In genomic region chr4:77175201-77175610, GRCh38 we compare ENCODE assay signal across 17 cellular contexts. TPM values are rescaled to one million over a fixed set of nuclear protein-coding genes. Genes with fewer than 3 reads are reported as not detected.
DNase-seq lines count a peak whose midpoint lies in the region; ATAC-seq, FAIRE-seq and TF ChIP-seq lines count a peak whose summit lies in the region.
"Had no signal": no experiment of that assay in that cellular context is flagged by ENCODE, and none has a peak within 500 bp of the region (broad histone marks: within the 10 kb centered on the region; RNA-seq: fewer than 3 reads in every experiment).

No MANE protein-coding gene starts in this region.

- peak; percentile 60 for DNase-seq in WTC11 (ENCODE audit: low spot score)
- no peak for DNase-seq in keratinocyte (ENCODE audit: low read depth, low spot score)
- no peak for DNase-seq in GDM1 (lab: John Stamatoyannopoulos, UW)
- no peak for DNase-seq in glomerular visceral epithelial cell (ENCODE audit: extremely low spot score)
- DNase-seq in left lobe of liver (ENCODE audit: low spot score), result no peak
- DNase-seq: BE2C; CD4-positive, alpha-beta memory T cell; HCEC 1CT; Kasumi-1; NCI-H1436 treated with DMSO at 0.1 percent for 48 hours; NCI-H2107; NCI-H226; NCI-H526 treated with DMSO at 0.1 percent for 48 hours; Peyer's patch; SHP77 had no signal

- H3K4me2 ChIP-seq in keratinocyte (ENCODE audit: control insufficient read depth, extremely low read depth, insufficient read depth, low read depth, low read length), result peak overlapping the region; percentile 52

- H3K4me3 Mint-ChIP-seq in WTC11, result no peak overlapping the region
- no peak overlapping the region for H3K4me3 Mint-ChIP-seq in stimulated activated memory B cell treated with anti-CD40 and anti-IgM and Interleukin-4, amounts not matched to agents 10 μg/mL and 1 μg/mL and 100 μg/mL, for 72 hours
- H3K4me3 Mint-ChIP-seq: CD4-positive, alpha-beta memory T cell had no signal

- peak; percentile 84 for FAIRE-seq in keratinocyte (lab: Jason Lieb, UNC)

- no peaks in the 10 kb centered on the region for H3K79me2 ChIP-seq in keratinocyte (ENCODE audit: control insufficient read depth, insufficient read depth, low read length)

- H3K27me3 ChIP-seq in HUES48 (ENCODE audit: control insufficient read depth, insufficient read depth, low read length) (peaks cover 54% of the 10 kb centered on the region), keratinocyte (ENCODE audit: control insufficient read depth, extremely low read depth, insufficient read depth, low read length) (no peaks in the 10 kb centered on the region)
- H3K27me3 ChIP-seq: Peyer's patch had no signal

- no peaks in the 10 kb centered on the region for H4K20me1 ChIP-seq in keratinocyte (ENCODE audit: control insufficient read depth, extremely low read depth, insufficient read depth, low read length)

- TF ChIP-seq CTCF in WTC11 (IDR thresholded peaks at IDR 0.05) (no peak), keratinocyte (optimal IDR thresholded peaks at IDR 0.05 in 1 of 3, IDR thresholded peaks at IDR 0.05 in 1 of 3, conservative IDR thresholded peaks at IDR 0.05 in 1 of 3; ENCODE audit: extremely low read depth in 1 of 3, insufficient read depth in 2 of 3, low read length in 3 of 3) (no peak)

- H3K9ac ChIP-seq in HUES48 (ENCODE audit: low read depth, low read length), result no peak overlapping the region
- no peak overlapping the region for H3K9ac ChIP-seq in keratinocyte (ENCODE audit: control insufficient read depth, extremely low read depth, insufficient read depth, low read length)

- H3K9me3 Mint-ChIP-seq in WTC11, result no peaks in the 10 kb centered on the region
- H3K9me3 Mint-ChIP-seq in stimulated activated memory B cell treated with anti-CD40 and anti-IgM and Interleukin-4, amounts not matched to agents 10 μg/mL and 1 μg/mL and 100 μg/mL, for 72 hours, result no peaks in the 10 kb centered on the region
- H3K9me3 Mint-ChIP-seq: CD4-positive, alpha-beta memory T cell had no signal

- no peaks in the 10 kb centered on the region for H3K36me3 ChIP-seq in HUES48 (ENCODE audit: control insufficient read depth, insufficient read depth, low read length)
- H3K36me3 ChIP-seq in keratinocyte (ENCODE audit: control insufficient read depth in 2 of 2, extremely low read depth in 1 of 2, insufficient read depth in 2 of 2, low read length in 2 of 2), result peaks cover 0 to 8% of the 10 kb centered on the region in 2 experiments
- H3K36me3 ChIP-seq: BE2C had no signal

- peaks cover 8% of the 10 kb centered on the region for H3K36me3 Mint-ChIP-seq in WTC11
- H3K36me3 Mint-ChIP-seq in stimulated activated memory B cell treated with anti-CD40 and anti-IgM and Interleukin-4, amounts not matched to agents 10 μg/mL and 1 μg/mL and 100 μg/mL, for 72 hours, result peaks cover 13% of the 10 kb centered on the region

- H3K27me3 Mint-ChIP-seq in WTC11 (ENCODE audit: low read depth), result peaks cover 80% of the 10 kb centered on the region
- no peaks in the 10 kb centered on the region for H3K27me3 Mint-ChIP-seq in stimulated activated memory B cell treated with anti-CD40 and anti-IgM and Interleukin-4, amounts not matched to agents 10 μg/mL and 1 μg/mL and 100 μg/mL, for 72 hours

- peaks cover 33% of the 10 kb centered on the region for H3K4me1 Mint-ChIP-seq in WTC11
- peaks cover 5% of the 10 kb centered on the region for H3K4me1 Mint-ChIP-seq in stimulated activated memory B cell treated with anti-CD40 and anti-IgM and Interleukin-4, amounts not matched to agents 10 μg/mL and 1 μg/mL and 100 μg/mL, for 72 hours
- H3K4me1 Mint-ChIP-seq: CD4-positive, alpha-beta memory T cell had no signal

- dilution Hi-C loops in keratinocyte (cut with MboI; ENCODE audit: extremely low pct_ligation_motif_present, low sequenced_read_pairs), result no loop called here

- peak; percentile 84 for ATAC-seq in WTC11
- ATAC-seq in stimulated activated memory B cell treated with anti-CD40 and anti-IgM and Interleukin-4, amounts not matched to agents 10 μg/mL and 1 μg/mL and 100 μg/mL, for 72 hours, result no peak
- no peak for ATAC-seq in left lobe of liver

- H3K4me3 ChIP-seq in HUES48 (ENCODE audit: low read depth, low read length) (no peak overlapping the region), keratinocyte (ENCODE audit: control insufficient read depth in 2 of 3, extremely low read depth in 1 of 3, insufficient read depth in 2 of 3, low read depth in 1 of 3, low read length in 3 of 3) (no peak overlapping the region)
- H3K4me3 ChIP-seq: Peyer's patch had no signal

- POLR2A ChIA-PET in WTC11 (lab: Charles Lee), result interaction anchor here (1.2 kb wide), 1 partner anchor 19 kb away, joined by 3 read pairs; the partner anchor contains the start of gene CCNG2

- H3K27ac ChIP-seq in HUES48 (ENCODE audit: low read depth, low read length) (peak overlapping the region; percentile 49), keratinocyte (ENCODE audit: control insufficient read depth, insufficient read depth, low read length) (peak overlapping the region; percentile 39)
- H3K27ac ChIP-seq: Peyer's patch had no signal

- no peaks in the 10 kb centered on the region for H3K9me1 ChIP-seq in keratinocyte (ENCODE audit: control insufficient read depth, extremely low read depth, insufficient read depth, low read length)

- CTCF ChIA-PET in WTC11 (lab: Charles Lee), result interaction anchor here (0.6 to 3.4 kb wide), 7 partner anchors 18 to 133 kb away, joined by 3 to 19 read pairs (median 9); no protein-coding TSS in a partner anchor

- no peak overlapping the region for H3K27ac Mint-ChIP-seq in WTC11
- H3K27ac Mint-ChIP-seq in stimulated activated memory B cell treated with anti-CD40 and anti-IgM and Interleukin-4, amounts not matched to agents 10 μg/mL and 1 μg/mL and 100 μg/mL, for 72 hours, result peak overlapping the region; percentile 6
- H3K27ac Mint-ChIP-seq: CD4-positive, alpha-beta memory T cell had no signal

- H3K9me3 ChIP-seq in HUES48 (ENCODE audit: control insufficient read depth, insufficient read depth, low read length) (no peaks in the 10 kb centered on the region), keratinocyte (ENCODE audit: control insufficient read depth, low read depth, low read length) (no peaks in the 10 kb centered on the region)
- H3K9me3 ChIP-seq: BE2C, Peyer's patch had no signal

- H3K4me1 ChIP-seq in HUES48 (ENCODE audit: control insufficient read depth, insufficient read depth, low read length) (peaks cover 10% of the 10 kb centered on the region), keratinocyte (ENCODE audit: control insufficient read depth, extremely low read depth, insufficient read depth, low read length) (peaks cover 65% of the 10 kb centered on the region)
- H3K4me1 ChIP-seq: BE2C, Peyer's patch had no signal

- H2AFZ ChIP-seq in keratinocyte (ENCODE audit: control insufficient read depth, low read length), result peak overlapping the region; percentile 73

TF ChIP-seq in WTC11, 78 proteins besides CTCF, POLR2A, EP300 and RAD21 (continues in another document):
- TF ChIP-seq SP1 (CRISPR knock-in tag; conservative IDR thresholded peaks at IDR 0.05) (no peak), RORB (CRISPR knock-in tag; IDR thresholded peaks at IDR 0.05) (no peak), ZNF512 (CRISPR knock-in tag; IDR thresholded peaks at IDR 0.05; ENCODE audit: borderline replicate concordance) (no peak), USF2 (CRISPR knock-in tag; IDR thresholded peaks at IDR 0.05) (0 out of 2 replicates have a peak, but pooled peaks have one; percentile 23), GRHL2 (CRISPR knock-in tag; IDR thresholded peaks at IDR 0.05; ENCODE audit: insufficient replicate concordance, severe bottlenecking) (no peak), ZBTB21 (CRISPR knock-in tag; IDR thresholded peaks at IDR 0.05; ENCODE audit: borderline replicate concordance) (no peak), FOXP1 (CRISPR knock-in tag; IDR thresholded peaks at IDR 0.05; ENCODE audit: borderline replicate concordance) (no peak), USF1 (CRISPR knock-in tag; IDR thresholded peaks at IDR 0.05) (peak; percentile 36; the same call in 1 of the 2 replicates)

RNA-seq across cellular contexts. Expression of gene CCNG2, which starts 18.2 kb away (rescaled TPM):
- 18.9 to 20.8 TPM (median 20.4 TPM) in 3 replicates for total RNA-seq in WTC11 (2021)
- polyA plus RNA-seq in keratinocyte, result 47.4 to 96.9 TPM (median 58.5 TPM) in 3 replicates
- 70.1 TPM for polyA plus RNA-seq in keratinocyte (2011; ENCODE audit: low read depth)
- polyA plus RNA-seq in keratinocyte (2011; cell fraction: cytosol; rRNA removed), result 46.5 and 83.0 TPM in 2 replicates
- polyA plus RNA-seq in keratinocyte (2011; cell fraction: nucleus; rRNA removed), result 61.8 and 103 TPM in 2 replicates
- polyA plus RNA-seq in keratinocyte (2012; ENCODE audit: low replicate concordance), result 36.4 and 48.4 TPM in 2 replicates
- polyA minus RNA-seq in keratinocyte, result 6.8 to 52.8 TPM (median 21.1 TPM) in 3 replicates
- polyA minus RNA-seq in keratinocyte (2011; cell fraction: cytosol; rRNA and poly(A)+ RNA removed), result 35.3 TPM
- 22.1 and 50.5 TPM in 2 replicates for polyA minus RNA-seq in keratinocyte (2011; cell fraction: nucleus; rRNA and poly(A)+ RNA removed)
- 5.3 TPM for total RNA-seq in left lobe of liver
